ENCODE assay signal across 1 cellular context in the genomic region with DNA sequence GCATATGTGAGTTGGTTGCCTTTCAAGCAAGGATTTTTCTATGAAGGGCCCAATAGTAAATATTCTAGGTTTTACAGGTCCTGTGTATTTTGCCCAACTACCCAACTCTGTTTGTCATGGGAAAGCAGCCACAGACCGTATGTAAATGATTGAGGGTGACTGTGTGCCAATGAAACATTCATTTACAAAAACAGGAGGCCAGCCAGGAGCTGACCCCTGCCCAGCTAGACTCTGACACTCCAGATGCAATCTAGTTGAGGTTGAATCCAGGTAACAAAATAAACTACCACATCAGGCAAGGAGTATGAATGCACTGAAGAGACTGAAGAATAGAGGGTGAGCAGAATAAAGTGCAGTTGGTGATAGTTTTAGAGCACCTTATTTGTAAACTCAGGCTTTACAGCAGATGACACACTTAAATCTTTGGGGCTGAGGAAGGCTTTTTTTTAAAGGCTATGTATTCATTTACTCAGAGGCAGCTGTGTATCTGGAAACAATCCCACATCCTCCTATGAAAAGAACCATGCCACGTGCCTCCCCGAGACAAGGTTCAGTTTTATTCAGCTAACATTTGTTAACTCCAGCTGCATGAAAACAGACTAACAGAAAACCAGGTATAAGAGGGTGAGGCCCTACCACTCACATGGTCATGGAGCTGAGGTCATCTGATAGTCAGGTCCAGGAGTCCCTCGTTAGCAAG.
TF ChIP-seq lines count a peak whose summit lies in the region.

No MANE protein-coding gene starts in this region.

TF ChIP-seq in HepG2, 621 proteins besides CTCF, POLR2A, EP300 and RAD21 (continued from another document):
- TF ChIP-seq, protein P1, sequence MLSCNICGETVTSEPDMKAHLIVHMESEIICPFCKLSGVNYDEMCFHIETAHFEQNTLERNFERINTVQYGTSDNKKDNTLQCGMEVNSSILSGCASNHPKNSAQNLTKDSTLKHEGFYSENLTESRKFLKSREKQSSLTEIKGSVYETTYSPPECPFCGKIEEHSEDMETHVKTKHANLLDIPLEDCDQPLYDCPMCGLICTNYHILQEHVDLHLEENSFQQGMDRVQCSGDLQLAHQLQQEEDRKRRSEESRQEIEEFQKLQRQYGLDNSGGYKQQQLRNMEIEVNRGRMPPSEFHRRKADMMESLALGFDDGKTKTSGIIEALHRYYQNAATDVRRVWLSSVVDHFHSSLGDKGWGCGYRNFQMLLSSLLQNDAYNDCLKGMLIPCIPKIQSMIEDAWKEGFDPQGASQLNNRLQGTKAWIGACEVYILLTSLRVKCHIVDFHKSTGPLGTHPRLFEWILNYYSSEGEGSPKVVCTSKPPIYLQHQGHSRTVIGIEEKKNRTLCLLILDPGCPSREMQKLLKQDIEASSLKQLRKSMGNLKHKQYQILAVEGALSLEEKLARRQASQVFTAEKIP (CRISPR knock-in tag; IDR thresholded peaks at IDR 0.05; ENCODE audit: borderline replicate concordance), result no peak
